In genomic region chr3:129627350-129628168, GRCh38 we compare ENCODE assay signal across 1 cellular context.
TF ChIP-seq lines count a peak whose summit lies in the region.

No MANE protein-coding gene starts in this region.

TF ChIP-seq in HepG2, 621 proteins besides CTCF, POLR2A, EP300 and RAD21 (continued from another document and continues in another):
- TF ChIP-seq REST (IDR thresholded peaks at IDR 0.05; ENCODE audit: borderline replicate concordance in 1 of 2, low read depth in 1 of 2, low read length in 2 of 2) (0 out of 4 replicates have a peak, but pooled peaks of 1 of the 2 experiments have one; percentile 1), POGK (CRISPR knock-in tag; conservative IDR thresholded peaks at IDR 0.05) (no peak; the same call in 1 of the 2 replicates), ZBTB44 (CRISPR knock-in tag; IDR thresholded peaks at IDR 0.05) (no peak), ZNF276 (CRISPR knock-in tag; IDR thresholded peaks at IDR 0.05; ENCODE audit: low read depth) (0 out of 2 replicates have a peak, but pooled peaks have one; percentile 5), TFDP1 (CRISPR knock-in tag; IDR thresholded peaks at IDR 0.05; ENCODE audit: borderline replicate concordance) (no peak), CCAR2 (optimal IDR thresholded peaks at IDR 0.05; ENCODE audit: low read depth, low read length) (no peak), TFE3 (CRISPR knock-in tag; IDR thresholded peaks at IDR 0.05) (no peak), ERF (CRISPR knock-in tag; IDR thresholded peaks at IDR 0.05) (no peak), RBM39 (IDR thresholded peaks at IDR 0.05; ENCODE audit: low read depth, low read length, poor library complexity, severe bottlenecking) (peak; percentile 68), NFKB2 (CRISPR knock-in tag; IDR thresholded peaks at IDR 0.05; ENCODE audit: borderline replicate concordance) (no peak), NFIB (CRISPR knock-in tag; IDR thresholded peaks at IDR 0.05; ENCODE audit: borderline replicate concordance) (no peak), FIP1L1 (IDR thresholded peaks at IDR 0.05; ENCODE audit: borderline replicate concordance, insufficient read depth, low read depth, low read length) (no peak), SSRP1 (CRISPR knock-in tag; IDR thresholded peaks at IDR 0.05) (peak; percentile 87), ZNF790 (CRISPR knock-in tag; IDR thresholded peaks at IDR 0.05; ENCODE audit: borderline replicate concordance) (no peak), ARID4A (CRISPR knock-in tag; IDR thresholded peaks at IDR 0.05; ENCODE audit: borderline replicate concordance) (peak; percentile 43; the same call in 1 of the 2 replicates), KLF12 (CRISPR knock-in tag; IDR thresholded peaks at IDR 0.05; ENCODE audit: borderline replicate concordance) (no peak), ETV6 (CRISPR knock-in tag; conservative IDR thresholded peaks at IDR 0.05) (no peak; the same call in 1 of the 2 replicates), ZNF235 (CRISPR knock-in tag; IDR thresholded peaks at IDR 0.05; ENCODE audit: borderline replicate concordance) (no peak), PHB2 (IDR thresholded peaks at IDR 0.05; ENCODE audit: partially characterized antibody) (no peak), NFYB (CRISPR knock-in tag; IDR thresholded peaks at IDR 0.05) (no peak), ZNF253 (CRISPR knock-in tag; IDR thresholded peaks at IDR 0.05; ENCODE audit: borderline replicate concordance) (no peak), ZNF605 (CRISPR knock-in tag; IDR thresholded peaks at IDR 0.05) (no peak), USF2 (IDR thresholded peaks at IDR 0.05; ENCODE audit: low read depth, low read length) (no peak), USF2 (CRISPR knock-in tag; IDR thresholded peaks at IDR 0.05; ENCODE audit: borderline replicate concordance) (no peak), MXI1 (IDR thresholded peaks at IDR 0.05; ENCODE audit: borderline replicate concordance, low read depth, low read length) (no peak; the same call in 2 of the 3 replicates), ATF4 (CRISPR knock-in tag; IDR thresholded peaks at IDR 0.05) (no peak), TRAFD1 (CRISPR knock-in tag; IDR thresholded peaks at IDR 0.05; ENCODE audit: borderline replicate concordance) (no peak)
